Comparison of ENCODE assay signal across 14 cellular contexts in the genomic region with DNA sequence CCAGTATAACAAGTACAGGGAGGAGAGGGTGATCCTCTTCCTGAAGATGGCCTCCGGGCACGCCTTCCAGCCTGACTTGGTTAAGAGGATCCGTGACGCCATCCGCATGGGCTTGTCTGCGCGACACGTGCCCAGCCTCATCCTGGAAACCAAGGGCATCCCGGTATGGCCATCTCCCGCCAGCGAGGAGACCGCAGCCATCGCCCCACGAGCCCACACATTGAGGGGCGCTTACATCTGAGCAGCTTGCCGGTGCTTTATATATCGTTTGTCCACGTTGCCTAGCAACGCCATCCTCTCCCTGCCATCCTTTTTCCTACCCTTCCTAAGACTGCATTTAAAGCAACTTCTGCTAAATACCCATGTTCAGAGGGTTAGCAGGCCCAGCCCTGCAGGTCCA. TPM values are rescaled to one million over a fixed set of nuclear protein-coding genes. Genes with fewer than 3 reads are reported as not detected.
A peak's percentile ranks its signal among the peaks of the same experiment; 100 is the strongest.
DNase-seq lines count a peak whose midpoint lies in the region; ATAC-seq and TF ChIP-seq lines count a peak whose summit lies in the region.
"Had no signal": no experiment of that assay in that cellular context is flagged by ENCODE, and none has a peak within 500 bp of the region (broad histone marks: within the 10 kb centered on the region; RNA-seq: fewer than 3 reads in every experiment).

No MANE protein-coding gene starts in this region.

- peak overlapping the region; percentile 79 for H3K27ac ChIP-seq in angular gyrus (ENCODE audit: low read depth, low read length)
- peak overlapping the region in 43 of 59 donors; percentile 7 to 79 (median 59) for H3K27ac ChIP-seq in dorsolateral prefrontal cortex
- H3K27ac ChIP-seq: C4-2B had no signal

- DNase-seq in activated CD8-positive, alpha-beta T cell treated with anti-CD3 and anti-CD28 coated beads, Interleukin-2, amount 10 ng/mL, durations not matched to agents 7 days and 5 days: no peak
- DNase-seq in activated CD8-positive, alpha-beta T cell treated with anti-CD3 and anti-CD28 coated beads for 36 hours: no peak
- DNase-seq in dorsolateral prefrontal cortex: peak in 7 of 10 donors; percentile 41 to 69 (median 54)
- DNase-seq in RPMI8226: no peak
- DNase-seq in natural killer cell treated with Interleukin-12 subunit alpha and Interleukin-12 subunit beta and Interleukin-15 and Interleukin-18, amount 100 ng/mL, for 72 hours (ENCODE audit: low spot score): no peak
- no peak for DNase-seq in foreskin melanocyte
- DNase-seq: ACHN; Caco-2; CD4-positive, alpha-beta T cell; DMS79 treated with DMSO at 0.1 percent for 48 hours; GF-D8 had no signal

- TF ChIP-seq CTCF in activated CD8-positive, alpha-beta T cell treated with anti-CD3 and anti-CD28 coated beads for 36 hours (IDR thresholded peaks at IDR 0.05): no peak
- no peak for TF ChIP-seq CTCF in dorsolateral prefrontal cortex (IDR thresholded peaks at IDR 0.05 in 54 of 56, conservative IDR thresholded peaks at IDR 0.05 in 2 of 56; ENCODE audit: low read depth in 1 of 56, partially characterized antibody in 56 of 56)

- H3K4me3 ChIP-seq in dorsolateral prefrontal cortex: no peak overlapping the region
- H3K4me3 ChIP-seq: GM23338 had no signal

- no peaks in the 10 kb centered on the region for H3K36me3 Mint-ChIP-seq in activated CD8-positive, alpha-beta T cell treated with anti-CD3 and anti-CD28 coated beads, Interleukin-2, amount 10 ng/mL, durations not matched to agents 7 days and 5 days (ENCODE audit: low read depth)
- peaks cover 6% of the 10 kb centered on the region for H3K36me3 Mint-ChIP-seq in activated CD8-positive, alpha-beta T cell treated with anti-CD3 and anti-CD28 coated beads for 36 hours (ENCODE audit: low read depth)
- H3K36me3 Mint-ChIP-seq in natural killer cell treated with Interleukin-12 subunit alpha and Interleukin-12 subunit beta and Interleukin-15 and Interleukin-18, amount 100 ng/mL, for 72 hours: no peaks in the 10 kb centered on the region

- no peaks in the 10 kb centered on the region for H3K27me3 Mint-ChIP-seq in activated CD8-positive, alpha-beta T cell treated with anti-CD3 and anti-CD28 coated beads, Interleukin-2, amount 10 ng/mL, durations not matched to agents 7 days and 5 days (ENCODE audit: low read depth)
- H3K27me3 Mint-ChIP-seq in activated CD8-positive, alpha-beta T cell treated with anti-CD3 and anti-CD28 coated beads for 36 hours: no peaks in the 10 kb centered on the region
- H3K27me3 Mint-ChIP-seq in natural killer cell treated with Interleukin-12 subunit alpha and Interleukin-12 subunit beta and Interleukin-15 and Interleukin-18, amount 100 ng/mL, for 72 hours: no peaks in the 10 kb centered on the region
- H3K27me3 Mint-ChIP-seq: CD4-positive, alpha-beta T cell had no signal

- no peaks in the 10 kb centered on the region for H3K9me3 Mint-ChIP-seq in activated CD8-positive, alpha-beta T cell treated with anti-CD3 and anti-CD28 coated beads, Interleukin-2, amount 10 ng/mL, durations not matched to agents 7 days and 5 days (ENCODE audit: insufficient read depth)
- H3K9me3 Mint-ChIP-seq in activated CD8-positive, alpha-beta T cell treated with anti-CD3 and anti-CD28 coated beads for 36 hours: no peaks in the 10 kb centered on the region
- no peaks in the 10 kb centered on the region for H3K9me3 Mint-ChIP-seq in natural killer cell treated with Interleukin-12 subunit alpha and Interleukin-12 subunit beta and Interleukin-15 and Interleukin-18, amount 100 ng/mL, for 72 hours
- H3K9me3 Mint-ChIP-seq: CD4-positive, alpha-beta T cell; GM23338 had no signal

- ATAC-seq in activated CD8-positive, alpha-beta T cell treated with anti-CD3 and anti-CD28 coated beads, Interleukin-2, amount 10 ng/mL, durations not matched to agents 7 days and 5 days: no peak
- ATAC-seq in activated CD8-positive, alpha-beta T cell treated with anti-CD3 and anti-CD28 coated beads for 36 hours: no peak
- ATAC-seq in natural killer cell treated with Interleukin-12 subunit alpha and Interleukin-12 subunit beta and Interleukin-15 and Interleukin-18, amount 100 ng/mL, for 72 hours: no peak
- ATAC-seq: GM23338 had no signal

- intact Hi-C loops in activated CD8-positive, alpha-beta T cell treated with anti-CD3 and anti-CD28 coated beads for 36 hours (cut with micrococcal nuclease): no loop called here
- intact Hi-C loops in dorsolateral prefrontal cortex (cut with DNase I): no loop called here

- CTCF ChIA-PET in activated CD8-positive, alpha-beta T cell treated with anti-CD3 and anti-CD28 coated beads, Interleukin-2, amount 10 ng/mL, durations not matched to agents 7 days and 5 days (lab: Charles Lee): no interaction called here
- CTCF ChIA-PET in activated CD8-positive, alpha-beta T cell treated with anti-CD3 and anti-CD28 coated beads for 36 hours (lab: Charles Lee): no interaction called here

- POLR2A ChIA-PET in activated CD8-positive, alpha-beta T cell treated with anti-CD3 and anti-CD28 coated beads, Interleukin-2, amount 10 ng/mL, durations not matched to agents 7 days and 5 days (lab: Charles Lee): no interaction called here
- POLR2A ChIA-PET in activated CD8-positive, alpha-beta T cell treated with anti-CD3 and anti-CD28 coated beads for 36 hours (lab: Charles Lee): no interaction called here

- H3K27ac Mint-ChIP-seq in activated CD8-positive, alpha-beta T cell treated with anti-CD3 and anti-CD28 coated beads, Interleukin-2, amount 10 ng/mL, durations not matched to agents 7 days and 5 days: peak overlapping the region; percentile 11
- no peak overlapping the region for H3K27ac Mint-ChIP-seq in activated CD8-positive, alpha-beta T cell treated with anti-CD3 and anti-CD28 coated beads for 36 hours
- H3K27ac Mint-ChIP-seq in natural killer cell treated with Interleukin-12 subunit alpha and Interleukin-12 subunit beta and Interleukin-15 and Interleukin-18, amount 100 ng/mL, for 72 hours: no peak overlapping the region
- H3K27ac Mint-ChIP-seq: CD4-positive, alpha-beta T cell; GM23338 had no signal

- H3K4me1 Mint-ChIP-seq in activated CD8-positive, alpha-beta T cell treated with anti-CD3 and anti-CD28 coated beads, Interleukin-2, amount 10 ng/mL, durations not matched to agents 7 days and 5 days (ENCODE audit: low read depth): no peaks in the 10 kb centered on the region
- H3K4me1 Mint-ChIP-seq in activated CD8-positive, alpha-beta T cell treated with anti-CD3 and anti-CD28 coated beads for 36 hours (ENCODE audit: low read depth): no peaks in the 10 kb centered on the region
- H3K4me1 Mint-ChIP-seq in natural killer cell treated with Interleukin-12 subunit alpha and Interleukin-12 subunit beta and Interleukin-15 and Interleukin-18, amount 100 ng/mL, for 72 hours (ENCODE audit: low read depth in 2 of 2): no peaks in the 10 kb centered on the region

- no peak overlapping the region for H3K4me3 Mint-ChIP-seq in activated CD8-positive, alpha-beta T cell treated with anti-CD3 and anti-CD28 coated beads, Interleukin-2, amount 10 ng/mL, durations not matched to agents 7 days and 5 days
- H3K4me3 Mint-ChIP-seq in activated CD8-positive, alpha-beta T cell treated with anti-CD3 and anti-CD28 coated beads for 36 hours: no peak overlapping the region
- H3K4me3 Mint-ChIP-seq in natural killer cell treated with Interleukin-12 subunit alpha and Interleukin-12 subunit beta and Interleukin-15 and Interleukin-18, amount 100 ng/mL, for 72 hours: no peak overlapping the region
- H3K4me3 Mint-ChIP-seq: CD4-positive, alpha-beta T cell; GM23338 had no signal

- no peaks in the 10 kb centered on the region for H3K27me3 ChIP-seq in dorsolateral prefrontal cortex

RNA-seq across cellular contexts. Expression of gene TMEM132B, which starts 49.5 kb away (rescaled TPM):
- not detected for total RNA-seq in activated CD8-positive, alpha-beta T cell treated with anti-CD3 and anti-CD28 coated beads, Interleukin-2, amount 10 ng/mL, durations not matched to agents 7 days and 5 days
- total RNA-seq in activated CD8-positive, alpha-beta T cell treated with anti-CD3 and anti-CD28 coated beads for 36 hours: not detected
- total RNA-seq in dorsolateral prefrontal cortex: 100 to 1,000 TPM in 116 of 120 experiments, 10 to 100 TPM in 4; 68.9 to 223 (median 154) TPM
- total RNA-seq in natural killer cell treated with Interleukin-12 subunit alpha and Interleukin-12 subunit beta and Interleukin-15 and Interleukin-18, amount 100 ng/mL, for 72 hours: not detected
- total RNA-seq: Caco-2; CD4-positive, alpha-beta T cell had no signal

Comparison
In these comparisons a context has a peak if more than half of its experiments do, and no peak if none do; other contexts are left out.
1. DNase-seq: peak in dorsolateral prefrontal cortex (7 of 10); none in activated CD8-positive, alpha-beta T cell treated with anti-CD3 and anti-CD28 coated beads, Interleukin-2, amount 10 ng/mL, durations not matched to agents 7 days and 5 days (single experiment), activated CD8-positive, alpha-beta T cell treated with anti-CD3 and anti-CD28 coated beads for 36 hours (single experiment), RPMI8226 (single experiment), natural killer cell treated with Interleukin-12 subunit alpha and Interleukin-12 subunit beta and Interleukin-15 and Interleukin-18, amount 100 ng/mL, for 72 hours (single experiment) and foreskin melanocyte (single experiment).
2. RNA of gene TMEM132B, which starts 49.5 kb away (total RNA-seq): 68.9 to 223 TPM in dorsolateral prefrontal cortex; not detected in activated CD8-positive, alpha-beta T cell treated with anti-CD3 and anti-CD28 coated beads, Interleukin-2, amount 10 ng/mL, durations not matched to agents 7 days and 5 days, not detected in activated CD8-positive, alpha-beta T cell treated with anti-CD3 and anti-CD28 coated beads for 36 hours and not detected in natural killer cell treated with Interleukin-12 subunit alpha and Interleukin-12 subunit beta and Interleukin-15 and Interleukin-18, amount 100 ng/mL, for 72 hours; every median in the first group is over 10 times any median in the second.